1 cellular context compared by ENCODE assay signal in the genomic region with DNA sequence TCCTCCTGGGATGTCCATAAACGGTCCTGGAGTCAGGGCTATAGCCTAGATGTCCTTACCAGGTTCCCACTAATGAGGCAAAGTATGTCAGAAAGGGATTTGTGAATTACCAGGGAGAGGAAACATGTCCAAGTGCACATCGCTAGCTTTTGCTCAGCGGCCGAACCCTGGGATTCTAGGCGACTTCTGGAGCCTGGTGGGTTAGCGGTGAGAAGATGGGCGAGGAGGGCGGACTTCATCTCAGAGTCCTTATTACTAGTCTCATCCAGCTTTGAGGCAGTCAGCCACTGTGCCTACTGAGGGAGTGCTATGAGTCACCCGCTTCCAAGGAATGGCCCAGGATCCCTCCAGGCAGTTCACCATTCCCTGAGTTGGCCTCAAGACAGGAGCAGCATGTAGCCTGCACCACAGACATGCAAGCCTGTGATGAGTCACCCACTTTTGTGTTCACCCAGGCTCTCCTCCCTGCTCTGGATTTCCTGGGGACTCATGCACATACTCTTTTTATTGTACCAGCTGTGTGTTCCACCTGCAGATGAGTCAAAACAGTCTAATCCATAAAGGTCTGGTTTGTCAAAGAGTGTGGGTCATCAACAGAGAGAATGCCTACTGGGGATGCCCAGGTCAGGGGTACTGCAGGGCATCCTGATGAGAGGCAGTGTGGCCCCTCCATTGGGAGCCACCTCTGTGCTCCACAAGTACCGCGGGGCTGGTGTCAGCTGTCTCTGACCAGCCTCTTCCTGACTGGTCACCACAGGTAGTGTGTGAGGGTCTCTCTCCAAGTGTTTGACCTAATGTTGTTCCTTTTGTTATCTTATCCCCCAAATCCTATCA.
TF ChIP-seq lines count a peak whose summit lies in the region.

No MANE protein-coding gene starts in this region.

TF ChIP-seq in IMR-90, 13 proteins besides CTCF, POLR2A, EP300 and RAD21 (continued from another document):
- TF ChIP-seq, protein P1, sequence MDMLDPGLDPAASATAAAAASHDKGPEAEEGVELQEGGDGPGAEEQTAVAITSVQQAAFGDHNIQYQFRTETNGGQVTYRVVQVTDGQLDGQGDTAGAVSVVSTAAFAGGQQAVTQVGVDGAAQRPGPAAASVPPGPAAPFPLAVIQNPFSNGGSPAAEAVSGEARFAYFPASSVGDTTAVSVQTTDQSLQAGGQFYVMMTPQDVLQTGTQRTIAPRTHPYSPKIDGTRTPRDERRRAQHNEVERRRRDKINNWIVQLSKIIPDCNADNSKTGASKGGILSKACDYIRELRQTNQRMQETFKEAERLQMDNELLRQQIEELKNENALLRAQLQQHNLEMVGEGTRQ (IDR thresholded peaks at IDR 0.05; ENCODE audit: low read depth, low read length): no peak
- TF ChIP-seq MAZ (IDR thresholded peaks at IDR 0.05; ENCODE audit: borderline replicate concordance, low read depth, low read length) (peak; percentile 69; the same call in 1 of the 2 replicates), BHLHE40 (IDR thresholded peaks at IDR 0.05; ENCODE audit: low read depth, low read length) (peak; percentile 84; the same call in 1 of the 2 replicates), RCOR1 (IDR thresholded peaks at IDR 0.05; ENCODE audit: insufficient replicate concordance, low read length) (peak; percentile 93), CEBPB (IDR thresholded peaks at IDR 0.05; ENCODE audit: low read depth, low read length) (peak; percentile 61; the same call in 1 of the 2 replicates), RFX5 (IDR thresholded peaks at IDR 0.05; ENCODE audit: low read depth, low read length) (no peak), CHD1 (IDR thresholded peaks at IDR 0.05; ENCODE audit: low read depth, low read length) (no peak), NFE2L2 (IDR thresholded peaks at IDR 0.05; ENCODE audit: low read depth, low read length) (peak; percentile 37; the same call in 1 of the 2 replicates)
- TF ChIP-seq, protein P2, sequence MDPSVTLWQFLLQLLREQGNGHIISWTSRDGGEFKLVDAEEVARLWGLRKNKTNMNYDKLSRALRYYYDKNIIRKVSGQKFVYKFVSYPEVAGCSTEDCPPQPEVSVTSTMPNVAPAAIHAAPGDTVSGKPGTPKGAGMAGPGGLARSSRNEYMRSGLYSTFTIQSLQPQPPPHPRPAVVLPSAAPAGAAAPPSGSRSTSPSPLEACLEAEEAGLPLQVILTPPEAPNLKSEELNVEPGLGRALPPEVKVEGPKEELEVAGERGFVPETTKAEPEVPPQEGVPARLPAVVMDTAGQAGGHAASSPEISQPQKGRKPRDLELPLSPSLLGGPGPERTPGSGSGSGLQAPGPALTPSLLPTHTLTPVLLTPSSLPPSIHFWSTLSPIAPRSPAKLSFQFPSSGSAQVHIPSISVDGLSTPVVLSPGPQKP (IDR thresholded peaks at IDR 0.05; ENCODE audit: borderline replicate concordance, low read depth, low read length): no peak
